ENCODE assay signal across 9 cellular contexts in genomic region chr11:10301656-10302293, GRCh38. TPM values are rescaled to one million over a fixed set of nuclear protein-coding genes. Genes with fewer than 3 reads are reported as not detected.
A peak's percentile ranks its signal among the peaks of the same experiment; 100 is the strongest.
DNase-seq lines count a peak whose midpoint lies in the region; ATAC-seq, FAIRE-seq and TF ChIP-seq lines count a peak whose summit lies in the region.
"Had no signal": no experiment of that assay in that cellular context is flagged by ENCODE, and none has a peak within 500 bp of the region (broad histone marks: within the 10 kb centered on the region; RNA-seq: fewer than 3 reads in every experiment).

No MANE protein-coding gene starts in this region.

- H3K27me3 ChIP-seq in muscle layer of colon (ENCODE audit: control insufficient read depth in 1 of 2, insufficient read depth in 2 of 2, low read length in 2 of 2): no peaks in the 10 kb centered on the region

- H3K36me3 Mint-ChIP-seq in central memory CD8-positive, alpha-beta T cell (ENCODE audit: insufficient read depth): peaks cover 9% of the 10 kb centered on the region

- no peak for TF ChIP-seq POLR2A in GM12892 (IDR thresholded peaks at IDR 0.05; ENCODE audit: low read depth, low read length)

- H3K9me3 Mint-ChIP-seq in central memory CD8-positive, alpha-beta T cell: no peaks in the 10 kb centered on the region

- peak overlapping the region; percentile 96 for H3K4me3 Mint-ChIP-seq in central memory CD8-positive, alpha-beta T cell

- peak overlapping the region in 1 of 2 donors; percentile 85 for H3K4me3 ChIP-seq in muscle layer of colon (ENCODE audit: low read depth in 1 of 2, low read length in 2 of 2)

- H3K4me1 ChIP-seq in muscle layer of colon (ENCODE audit: insufficient read depth, low read length): peaks cover 17% of the 10 kb centered on the region

- no peak for FAIRE-seq in GM12892 (lab: Jason Lieb, UNC)

- H3K9ac ChIP-seq in muscle layer of colon (ENCODE audit: low read length): peak overlapping the region; percentile 98

- peaks cover 24% of the 10 kb centered on the region for H3K27me3 Mint-ChIP-seq in central memory CD8-positive, alpha-beta T cell

- no peaks in the 10 kb centered on the region for H3K36me3 ChIP-seq in muscle layer of colon (ENCODE audit: insufficient read depth, low read length)

- peak overlapping the region; percentile 89 for H3K27ac Mint-ChIP-seq in central memory CD8-positive, alpha-beta T cell (ENCODE audit: low read depth)

- no peaks in the 10 kb centered on the region for H3K9me3 ChIP-seq in muscle layer of colon (ENCODE audit: low read length)

- H3K4me1 Mint-ChIP-seq in central memory CD8-positive, alpha-beta T cell: peaks cover 60% of the 10 kb centered on the region

- ATAC-seq in central memory CD8-positive, alpha-beta T cell (replicated peaks; ENCODE audit: extremely low read depth, poor library complexity, severe bottlenecking): no peak
- ATAC-seq in HG02973 (IDR thresholded peaks at IDR 0.05; ENCODE audit: unreplicated experiment) (no peak), GM18498 (IDR thresholded peaks at IDR 0.05; ENCODE audit: unreplicated experiment) (no peak)

- in situ Hi-C loops in ACHN (cut with HindIII; ENCODE audit: low pct_ligation_motif_present, low pct_unique_long_range_greater_than_20kb, low sequenced_read_pairs): no loop called here

- no peak overlapping the region for H3K27ac ChIP-seq in muscle layer of colon (ENCODE audit: low read depth, low read length)

- DNase-seq in ACHN (peak; percentile 67), HT1080 (ENCODE audit: low read depth) (peak; percentile 73), GM12892 (ENCODE audit: insufficient read length) (no peak), NCI-H69 (lab: John Stamatoyannopoulos, UW) (no peak)
- no peak for DNase-seq in central memory CD8-positive, alpha-beta T cell (ENCODE audit: low spot score in 2 of 2)
- DNase-seq: activated gamma-delta T cell treated with Interleukin-2 at 50 U/mL for 16 hours had no signal

RNA-seq across cellular contexts. Expression of gene ADM, which starts 3.1 kb away (rescaled TPM):
- total RNA-seq in HT1080 (2014; rRNA removed; shearing (Covaris generic)): not detected in 2 replicates
- polyA plus RNA-seq in HT1080 (2015; cell fraction: cytosol; rRNA removed): not detected in 2 replicates
- not detected in 2 replicates for polyA plus RNA-seq in HT1080 (2015; cell fraction: nucleus; rRNA removed)
- polyA plus RNA-seq in GM12892 (2012; ENCODE audit: missing spikeins): 10.1 TPM

RNA-seq across cellular contexts. Expression of gene SBF2, which starts 7.8 kb away (rescaled TPM):
- 23.1 and 33.9 TPM in 2 replicates for total RNA-seq in HT1080 (2014; rRNA removed; shearing (Covaris generic))
- polyA plus RNA-seq in HT1080 (2015; cell fraction: cytosol; rRNA removed): 22.0 and 27.9 TPM in 2 replicates
- polyA plus RNA-seq in HT1080 (2015; cell fraction: nucleus; rRNA removed): 24.1 and 28.6 TPM in 2 replicates
- polyA plus RNA-seq in GM12892 (2012; ENCODE audit: missing spikeins): 6.9 TPM

Comparison
In these comparisons a context has a peak if more than half of its experiments do, and no peak if none do; other contexts are left out.
1. DNase-seq: peak in ACHN (single experiment) and HT1080 (single experiment); none in central memory CD8-positive, alpha-beta T cell (0 of 2), GM12892 (single experiment) and NCI-H69 (single experiment).